Comparison of ENCODE assay signal across 8 cellular contexts in genomic region chr20:20977786-20978185, GRCh38.
"Had no signal": no experiment of that assay in that cellular context is flagged by ENCODE, and none has a peak within 500 bp of the region (broad histone marks: within the 10 kb centered on the region; RNA-seq: fewer than 3 reads in every experiment).

No MANE protein-coding gene starts in this region.

- FAIRE-seq: G401.6, GM12878, GM12891, GM12892, GM18507, GM19239 had no signal

- ATAC-seq: GM12878 had no signal

- H3K4me3 ChIP-seq: GM12878 had no signal

- DNase-seq: GDM1, GF-D8 had no signal
